1 cellular context compared by ENCODE assay signal in genomic region chr7:22786290-22786932, GRCh38.
TF ChIP-seq lines count a peak whose summit lies in the region.

No MANE protein-coding gene starts in this region.

TF ChIP-seq in HepG2, 621 proteins besides CTCF, POLR2A, EP300 and RAD21 (continued from another document and continues in another):
- TF ChIP-seq, protein P1, sequence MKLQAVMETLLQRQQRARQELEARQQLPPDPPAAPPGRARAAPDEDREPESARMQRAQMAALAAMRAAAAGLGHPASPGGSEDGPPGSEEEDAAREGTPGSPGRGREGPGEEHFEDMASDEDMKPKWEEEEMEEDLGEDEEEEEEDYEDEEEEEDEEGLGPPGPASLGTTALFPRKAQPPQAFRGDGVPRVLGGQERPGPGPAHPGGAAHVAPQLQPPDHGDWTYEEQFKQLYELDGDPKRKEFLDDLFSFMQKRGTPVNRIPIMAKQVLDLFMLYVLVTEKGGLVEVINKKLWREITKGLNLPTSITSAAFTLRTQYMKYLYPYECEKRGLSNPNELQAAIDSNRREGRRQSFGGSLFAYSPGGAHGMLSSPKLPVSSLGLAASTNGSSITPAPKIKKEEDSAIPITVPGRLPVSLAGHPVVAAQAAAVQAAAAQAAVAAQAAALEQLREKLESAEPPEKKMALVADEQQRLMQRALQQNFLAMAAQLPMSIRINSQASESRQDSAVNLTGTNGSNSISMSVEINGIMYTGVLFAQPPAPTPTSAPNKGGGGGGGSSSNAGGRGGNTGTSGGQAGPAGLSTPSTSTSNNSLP (IDR thresholded peaks at IDR 0.05; ENCODE audit: low read depth, low read length) = 0 out of 2 replicates have a peak, but pooled peaks have one; percentile 68
- TF ChIP-seq CBX5 (CRISPR knock-in tag; IDR thresholded peaks at IDR 0.05; ENCODE audit: borderline replicate concordance) (peak; percentile 51), NFKBIZ (CRISPR knock-in tag; IDR thresholded peaks at IDR 0.05) (peak; percentile 31; the same call in 1 of the 2 replicates), ZNF33B (CRISPR knock-in tag; IDR thresholded peaks at IDR 0.05) (no peak), FOXJ3 (CRISPR knock-in tag; IDR thresholded peaks at IDR 0.05; ENCODE audit: borderline replicate concordance) (peak; percentile 93; the same call in 1 of the 2 replicates), ZNF781 (CRISPR knock-in tag; IDR thresholded peaks at IDR 0.05; ENCODE audit: borderline replicate concordance, not compliant biosample characterization) (no peak), CSRNP2 (CRISPR knock-in tag; conservative IDR thresholded peaks at IDR 0.05; ENCODE audit: low read depth) (no peak), JUND (CRISPR knock-in tag; IDR thresholded peaks at IDR 0.05) (no peak), ZNF644 (CRISPR knock-in tag; IDR thresholded peaks at IDR 0.05; ENCODE audit: low read depth) (peak; percentile 81; the same call in 1 of the 2 replicates), AGO1 (IDR thresholded peaks at IDR 0.05; ENCODE audit: low read depth, low read length, poor library complexity, severe bottlenecking) (no peak), ZNF839 (CRISPR knock-in tag; IDR thresholded peaks at IDR 0.05; ENCODE audit: borderline replicate concordance) (no peak), ZNF800 (CRISPR knock-in tag; IDR thresholded peaks at IDR 0.05) (no peak), ZNF280D (CRISPR knock-in tag; IDR thresholded peaks at IDR 0.05) (0 out of 2 replicates have a peak, but pooled peaks have one; percentile 18), JUN (CRISPR knock-in tag; IDR thresholded peaks at IDR 0.05) (no peak), ZBTB1 (CRISPR knock-in tag; IDR thresholded peaks at IDR 0.05; ENCODE audit: borderline replicate concordance) (no peak), ZNF337 (CRISPR knock-in tag; IDR thresholded peaks at IDR 0.05; ENCODE audit: borderline replicate concordance, low read depth) (no peak), ZBTB34 (CRISPR knock-in tag; IDR thresholded peaks at IDR 0.05) (peak; percentile 92), ZSCAN12 (CRISPR knock-in tag; IDR thresholded peaks at IDR 0.05) (no peak), ATF7 (IDR thresholded peaks at IDR 0.05) (no peak), ATF7 (CRISPR knock-in tag; IDR thresholded peaks at IDR 0.05) (no peak), ZNF34 (CRISPR knock-in tag; IDR thresholded peaks at IDR 0.05; ENCODE audit: borderline replicate concordance) (no peak), MAFF (IDR thresholded peaks at IDR 0.05; ENCODE audit: low read depth, low read length) (no peak), ZFY (CRISPR knock-in tag; IDR thresholded peaks at IDR 0.05) (peak; percentile 65), ZNF768 (CRISPR knock-in tag; IDR thresholded peaks at IDR 0.05) (no peak), ZC3H13 (CRISPR knock-in tag; IDR thresholded peaks at IDR 0.05) (no peak), RBFOX2 (IDR thresholded peaks at IDR 0.05; ENCODE audit: low read depth, low read length) (no peak), DRAP1 (CRISPR knock-in tag; IDR thresholded peaks at IDR 0.05) (0 out of 2 replicates have a peak, but pooled peaks have one; percentile 15), ARHGAP35 (CRISPR knock-in tag; IDR thresholded peaks at IDR 0.05; ENCODE audit: borderline replicate concordance) (no peak), PHF21A (CRISPR knock-in tag; IDR thresholded peaks at IDR 0.05) (peak; percentile 96), KAT8 (CRISPR knock-in tag; IDR thresholded peaks at IDR 0.05) (peak; percentile 75), JUNB (CRISPR knock-in tag; IDR thresholded peaks at IDR 0.05; ENCODE audit: borderline replicate concordance) (no peak), MIER3 (CRISPR knock-in tag; IDR thresholded peaks at IDR 0.05; ENCODE audit: borderline replicate concordance) (peak; percentile 87; the same call in 1 of the 2 replicates)
- TF ChIP-seq, protein P2, sequence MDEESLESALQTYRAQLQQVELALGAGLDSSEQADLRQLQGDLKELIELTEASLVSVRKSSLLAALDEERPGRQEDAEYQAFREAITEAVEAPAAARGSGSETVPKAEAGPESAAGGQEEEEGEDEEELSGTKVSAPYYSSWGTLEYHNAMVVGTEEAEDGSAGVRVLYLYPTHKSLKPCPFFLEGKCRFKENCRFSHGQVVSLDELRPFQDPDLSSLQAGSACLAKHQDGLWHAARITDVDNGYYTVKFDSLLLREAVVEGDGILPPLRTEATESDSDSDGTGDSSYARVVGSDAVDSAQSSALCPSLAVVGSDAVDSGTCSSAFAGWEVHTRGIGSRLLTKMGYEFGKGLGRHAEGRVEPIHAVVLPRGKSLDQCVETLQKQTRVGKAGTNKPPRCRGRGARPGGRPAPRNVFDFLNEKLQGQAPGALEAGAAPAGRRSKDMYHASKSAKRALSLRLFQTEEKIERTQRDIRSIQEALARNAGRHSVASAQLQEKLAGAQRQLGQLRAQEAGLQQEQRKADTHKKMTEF (CRISPR knock-in tag; IDR thresholded peaks at IDR 0.05) = peak; percentile 88
- TF ChIP-seq, protein P3, sequence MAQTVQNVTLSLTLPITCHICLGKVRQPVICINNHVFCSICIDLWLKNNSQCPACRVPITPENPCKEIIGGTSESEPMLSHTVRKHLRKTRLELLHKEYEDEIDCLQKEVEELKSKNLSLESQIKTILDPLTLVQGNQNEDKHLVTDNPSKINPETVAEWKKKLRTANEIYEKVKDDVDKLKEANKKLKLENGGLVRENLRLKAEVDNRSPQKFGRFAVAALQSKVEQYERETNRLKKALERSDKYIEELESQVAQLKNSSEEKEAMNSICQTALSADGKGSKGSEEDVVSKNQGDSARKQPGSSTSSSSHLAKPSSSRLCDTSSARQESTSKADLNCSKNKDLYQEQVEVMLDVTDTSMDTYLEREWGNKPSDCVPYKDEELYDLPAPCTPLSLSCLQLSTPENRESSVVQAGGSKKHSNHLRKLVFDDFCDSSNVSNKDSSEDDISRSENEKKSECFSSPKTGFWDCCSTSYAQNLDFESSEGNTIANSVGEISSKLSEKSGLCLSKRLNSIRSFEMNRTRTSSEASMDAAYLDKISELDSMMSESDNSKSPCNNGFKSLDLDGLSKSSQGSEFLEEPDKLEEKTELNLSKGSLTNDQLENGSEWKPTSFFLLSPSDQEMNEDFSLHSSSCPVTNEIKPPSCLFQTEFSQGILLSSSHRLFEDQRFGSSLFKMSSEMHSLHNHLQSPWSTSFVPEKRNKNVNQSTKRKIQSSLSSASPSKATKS (CRISPR knock-in tag; IDR thresholded peaks at IDR 0.05) = no peak
- TF ChIP-seq, protein P4, sequence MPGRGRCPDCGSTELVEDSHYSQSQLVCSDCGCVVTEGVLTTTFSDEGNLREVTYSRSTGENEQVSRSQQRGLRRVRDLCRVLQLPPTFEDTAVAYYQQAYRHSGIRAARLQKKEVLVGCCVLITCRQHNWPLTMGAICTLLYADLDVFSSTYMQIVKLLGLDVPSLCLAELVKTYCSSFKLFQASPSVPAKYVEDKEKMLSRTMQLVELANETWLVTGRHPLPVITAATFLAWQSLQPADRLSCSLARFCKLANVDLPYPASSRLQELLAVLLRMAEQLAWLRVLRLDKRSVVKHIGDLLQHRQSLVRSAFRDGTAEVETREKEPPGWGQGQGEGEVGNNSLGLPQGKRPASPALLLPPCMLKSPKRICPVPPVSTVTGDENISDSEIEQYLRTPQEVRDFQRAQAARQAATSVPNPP (CRISPR knock-in tag; IDR thresholded peaks at IDR 0.05) = peak; percentile 56; the same call in 1 of the 2 replicates
- TF ChIP-seq, protein P5, sequence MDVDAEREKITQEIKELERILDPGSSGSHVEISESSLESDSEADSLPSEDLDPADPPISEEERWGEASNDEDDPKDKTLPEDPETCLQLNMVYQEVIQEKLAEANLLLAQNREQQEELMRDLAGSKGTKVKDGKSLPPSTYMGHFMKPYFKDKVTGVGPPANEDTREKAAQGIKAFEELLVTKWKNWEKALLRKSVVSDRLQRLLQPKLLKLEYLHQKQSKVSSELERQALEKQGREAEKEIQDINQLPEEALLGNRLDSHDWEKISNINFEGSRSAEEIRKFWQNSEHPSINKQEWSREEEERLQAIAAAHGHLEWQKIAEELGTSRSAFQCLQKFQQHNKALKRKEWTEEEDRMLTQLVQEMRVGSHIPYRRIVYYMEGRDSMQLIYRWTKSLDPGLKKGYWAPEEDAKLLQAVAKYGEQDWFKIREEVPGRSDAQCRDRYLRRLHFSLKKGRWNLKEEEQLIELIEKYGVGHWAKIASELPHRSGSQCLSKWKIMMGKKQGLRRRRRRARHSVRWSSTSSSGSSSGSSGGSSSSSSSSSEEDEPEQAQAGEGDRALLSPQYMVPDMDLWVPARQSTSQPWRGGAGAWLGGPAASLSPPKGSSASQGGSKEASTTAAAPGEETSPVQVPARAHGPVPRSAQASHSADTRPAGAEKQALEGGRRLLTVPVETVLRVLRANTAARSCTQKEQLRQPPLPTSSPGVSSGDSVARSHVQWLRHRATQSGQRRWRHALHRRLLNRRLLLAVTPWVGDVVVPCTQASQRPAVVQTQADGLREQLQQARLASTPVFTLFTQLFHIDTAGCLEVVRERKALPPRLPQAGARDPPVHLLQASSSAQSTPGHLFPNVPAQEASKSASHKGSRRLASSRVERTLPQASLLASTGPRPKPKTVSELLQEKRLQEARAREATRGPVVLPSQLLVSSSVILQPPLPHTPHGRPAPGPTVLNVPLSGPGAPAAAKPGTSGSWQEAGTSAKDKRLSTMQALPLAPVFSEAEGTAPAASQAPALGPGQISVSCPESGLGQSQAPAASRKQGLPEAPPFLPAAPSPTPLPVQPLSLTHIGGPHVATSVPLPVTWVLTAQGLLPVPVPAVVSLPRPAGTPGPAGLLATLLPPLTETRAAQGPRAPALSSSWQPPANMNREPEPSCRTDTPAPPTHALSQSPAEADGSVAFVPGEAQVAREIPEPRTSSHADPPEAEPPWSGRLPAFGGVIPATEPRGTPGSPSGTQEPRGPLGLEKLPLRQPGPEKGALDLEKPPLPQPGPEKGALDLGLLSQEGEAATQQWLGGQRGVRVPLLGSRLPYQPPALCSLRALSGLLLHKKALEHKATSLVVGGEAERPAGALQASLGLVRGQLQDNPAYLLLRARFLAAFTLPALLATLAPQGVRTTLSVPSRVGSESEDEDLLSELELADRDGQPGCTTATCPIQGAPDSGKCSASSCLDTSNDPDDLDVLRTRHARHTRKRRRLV (CRISPR knock-in tag; IDR thresholded peaks at IDR 0.05) = no peak
